In the genomic region with DNA sequence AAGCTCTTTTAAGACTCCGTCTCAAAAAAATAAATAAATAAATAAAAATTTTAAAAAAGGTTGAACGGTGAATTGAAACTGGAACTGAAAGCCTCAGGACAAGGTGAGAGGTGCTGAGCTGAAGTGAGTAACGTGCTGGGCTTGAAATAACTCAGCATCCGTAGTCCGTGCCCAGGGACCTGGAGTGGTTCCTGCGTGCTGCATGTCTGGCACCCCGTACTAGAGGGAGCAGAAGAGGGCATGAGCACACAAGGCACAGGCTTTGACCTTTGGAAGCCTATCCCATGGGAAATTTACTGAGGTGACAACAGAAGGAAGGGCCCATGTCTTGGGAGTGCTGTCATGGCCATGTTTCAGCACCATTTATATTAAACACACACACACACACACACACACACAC, we compare ENCODE assay signal across 2 cellular contexts.
TF ChIP-seq lines count a peak whose summit lies in the region.

No MANE protein-coding gene starts in this region.

TF ChIP-seq in liver, 16 proteins besides CTCF, POLR2A, EP300 and RAD21:
- TF ChIP-seq RXRA (IDR thresholded peaks at IDR 0.05) = peak; percentile 59 to 72
- no peak for TF ChIP-seq GABPA (IDR thresholded peaks at IDR 0.05 in 1 of 2, conservative IDR thresholded peaks at IDR 0.05 in 1 of 2)
- TF ChIP-seq HNF4A (conservative IDR thresholded peaks at IDR 0.05) = peak; percentile 27 to 65
- TF ChIP-seq, protein P1, sequence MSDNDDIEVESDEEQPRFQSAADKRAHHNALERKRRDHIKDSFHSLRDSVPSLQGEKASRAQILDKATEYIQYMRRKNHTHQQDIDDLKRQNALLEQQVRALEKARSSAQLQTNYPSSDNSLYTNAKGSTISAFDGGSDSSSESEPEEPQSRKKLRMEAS (IDR thresholded peaks at IDR 0.05) = no peak
- peak; percentile 21 for TF ChIP-seq SP1 (IDR thresholded peaks at IDR 0.05)

TF ChIP-seq in HepG2, 621 proteins besides CTCF, POLR2A, EP300 and RAD21:
- TF ChIP-seq GTF3A (CRISPR knock-in tag; conservative IDR thresholded peaks at IDR 0.05) = no peak
- TF ChIP-seq ZNF562 (CRISPR knock-in tag; IDR thresholded peaks at IDR 0.05; ENCODE audit: borderline replicate concordance) = no peak
- TF ChIP-seq, protein P2, sequence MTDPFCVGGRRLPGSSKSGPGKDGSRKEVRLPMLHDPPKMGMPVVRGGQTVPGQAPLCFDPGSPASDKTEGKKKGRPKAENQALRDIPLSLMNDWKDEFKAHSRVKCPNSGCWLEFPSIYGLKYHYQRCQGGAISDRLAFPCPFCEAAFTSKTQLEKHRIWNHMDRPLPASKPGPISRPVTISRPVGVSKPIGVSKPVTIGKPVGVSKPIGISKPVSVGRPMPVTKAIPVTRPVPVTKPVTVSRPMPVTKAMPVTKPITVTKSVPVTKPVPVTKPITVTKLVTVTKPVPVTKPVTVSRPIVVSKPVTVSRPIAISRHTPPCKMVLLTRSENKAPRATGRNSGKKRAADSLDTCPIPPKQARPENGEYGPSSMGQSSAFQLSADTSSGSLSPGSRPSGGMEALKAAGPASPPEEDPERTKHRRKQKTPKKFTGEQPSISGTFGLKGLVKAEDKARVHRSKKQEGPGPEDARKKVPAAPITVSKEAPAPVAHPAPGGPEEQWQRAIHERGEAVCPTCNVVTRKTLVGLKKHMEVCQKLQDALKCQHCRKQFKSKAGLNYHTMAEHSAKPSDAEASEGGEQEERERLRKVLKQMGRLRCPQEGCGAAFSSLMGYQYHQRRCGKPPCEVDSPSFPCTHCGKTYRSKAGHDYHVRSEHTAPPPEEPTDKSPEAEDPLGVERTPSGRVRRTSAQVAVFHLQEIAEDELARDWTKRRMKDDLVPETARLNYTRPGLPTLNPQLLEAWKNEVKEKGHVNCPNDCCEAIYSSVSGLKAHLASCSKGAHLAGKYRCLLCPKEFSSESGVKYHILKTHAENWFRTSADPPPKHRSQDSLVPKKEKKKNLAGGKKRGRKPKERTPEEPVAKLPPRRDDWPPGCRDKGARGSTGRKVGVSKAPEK (CRISPR knock-in tag; IDR thresholded peaks at IDR 0.05; ENCODE audit: borderline replicate concordance) = no peak
- TF ChIP-seq CENPX (CRISPR knock-in tag; IDR thresholded peaks at IDR 0.05) = no peak
- TF ChIP-seq, protein P3, sequence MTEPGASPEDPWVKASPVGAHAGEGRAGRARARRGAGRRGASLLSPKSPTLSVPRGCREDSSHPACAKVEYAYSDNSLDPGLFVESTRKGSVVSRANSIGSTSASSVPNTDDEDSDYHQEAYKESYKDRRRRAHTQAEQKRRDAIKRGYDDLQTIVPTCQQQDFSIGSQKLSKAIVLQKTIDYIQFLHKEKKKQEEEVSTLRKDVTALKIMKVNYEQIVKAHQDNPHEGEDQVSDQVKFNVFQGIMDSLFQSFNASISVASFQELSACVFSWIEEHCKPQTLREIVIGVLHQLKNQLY (CRISPR knock-in tag; IDR thresholded peaks at IDR 0.05) = no peak
- TF ChIP-seq MTA1 (CRISPR knock-in tag; IDR thresholded peaks at IDR 0.05; ENCODE audit: borderline replicate concordance) = no peak
